ENCODE assay signal across 2 cellular contexts in the genomic region with DNA sequence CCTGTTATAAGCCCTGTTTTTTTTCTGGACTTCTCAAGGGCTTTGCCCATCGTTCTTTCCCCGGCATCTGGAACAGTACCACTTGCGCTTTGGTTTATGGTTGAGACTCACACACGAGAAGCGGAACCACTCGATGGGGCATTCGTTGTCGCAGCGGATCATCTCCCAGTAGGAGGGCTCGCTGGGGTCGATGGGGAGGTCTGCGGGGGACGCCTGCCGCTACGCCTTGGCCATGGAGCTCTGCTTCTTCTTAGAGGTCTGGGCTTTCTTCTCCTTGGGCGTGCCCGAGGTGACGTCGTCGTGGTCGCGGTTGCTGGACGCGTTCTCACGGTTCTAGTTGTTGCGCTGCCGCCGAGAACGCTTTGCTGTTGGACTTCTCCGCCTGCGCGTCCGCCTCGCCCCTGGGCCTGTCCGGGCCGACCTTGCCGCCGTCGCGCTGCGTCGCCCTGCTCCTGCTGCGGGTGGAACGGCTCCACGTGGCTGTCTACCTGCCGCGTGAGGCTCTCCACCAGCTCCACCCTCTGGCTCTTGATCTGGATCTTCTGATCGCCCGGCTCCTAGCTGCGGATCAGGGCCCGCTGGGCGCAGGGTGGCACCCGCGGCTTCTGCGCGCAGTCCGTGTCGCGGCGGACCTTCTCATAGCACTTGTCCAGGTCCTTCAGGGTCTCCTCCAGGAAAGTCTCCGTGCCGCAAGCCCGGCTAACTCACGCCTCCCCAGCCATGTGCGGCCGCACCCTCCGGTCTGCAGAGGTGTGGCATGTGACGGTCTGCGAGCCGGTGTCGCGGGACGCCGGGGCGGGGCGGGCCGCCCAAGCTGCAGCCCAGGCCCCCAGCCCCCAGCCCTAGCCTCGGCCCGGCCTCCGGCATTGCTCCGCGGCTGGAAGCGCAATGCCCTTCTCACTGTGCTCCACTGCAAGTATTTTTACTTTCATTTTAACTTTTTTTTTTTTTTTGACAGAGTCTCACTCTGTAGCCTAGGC.
TF ChIP-seq lines count a peak whose summit lies in the region.

No MANE protein-coding gene starts in this region.

TF ChIP-seq in SK-N-SH, 30 proteins besides CTCF, POLR2A, EP300 and RAD21 (continued from another document):
- TF ChIP-seq POLR2AphosphoS5 (IDR thresholded peaks at IDR 0.05; ENCODE audit: low read depth, low read length) (no peak), NRF1 (IDR thresholded peaks at IDR 0.05; ENCODE audit: low read depth, low read length) (no peak), FOSL2 (IDR thresholded peaks at IDR 0.05; ENCODE audit: borderline replicate concordance, low read depth) (no peak), RCOR1 (IDR thresholded peaks at IDR 0.05; ENCODE audit: low read length) (no peak)
- TF ChIP-seq, protein P1, sequence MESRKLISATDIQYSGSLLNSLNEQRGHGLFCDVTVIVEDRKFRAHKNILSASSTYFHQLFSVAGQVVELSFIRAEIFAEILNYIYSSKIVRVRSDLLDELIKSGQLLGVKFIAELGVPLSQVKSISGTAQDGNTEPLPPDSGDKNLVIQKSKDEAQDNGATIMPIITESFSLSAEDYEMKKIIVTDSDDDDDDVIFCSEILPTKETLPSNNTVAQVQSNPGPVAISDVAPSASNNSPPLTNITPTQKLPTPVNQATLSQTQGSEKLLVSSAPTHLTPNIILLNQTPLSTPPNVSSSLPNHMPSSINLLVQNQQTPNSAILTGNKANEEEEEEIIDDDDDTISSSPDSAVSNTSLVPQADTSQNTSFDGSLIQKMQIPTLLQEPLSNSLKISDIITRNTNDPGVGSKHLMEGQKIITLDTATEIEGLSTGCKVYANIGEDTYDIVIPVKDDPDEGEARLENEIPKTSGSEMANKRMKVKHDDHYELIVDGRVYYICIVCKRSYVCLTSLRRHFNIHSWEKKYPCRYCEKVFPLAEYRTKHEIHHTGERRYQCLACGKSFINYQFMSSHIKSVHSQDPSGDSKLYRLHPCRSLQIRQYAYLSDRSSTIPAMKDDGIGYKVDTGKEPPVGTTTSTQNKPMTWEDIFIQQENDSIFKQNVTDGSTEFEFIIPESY (IDR thresholded peaks at IDR 0.05; ENCODE audit: borderline replicate concordance, low read depth), result no peak
- TF ChIP-seq, protein P2, sequence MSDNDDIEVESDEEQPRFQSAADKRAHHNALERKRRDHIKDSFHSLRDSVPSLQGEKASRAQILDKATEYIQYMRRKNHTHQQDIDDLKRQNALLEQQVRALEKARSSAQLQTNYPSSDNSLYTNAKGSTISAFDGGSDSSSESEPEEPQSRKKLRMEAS (IDR thresholded peaks at IDR 0.05; ENCODE audit: low read depth), result no peak

TF ChIP-seq in SK-N-SH treated with all-trans-retinoic acid at 6 μM for 48 hours, 23 proteins besides CTCF, POLR2A, EP300 and RAD21 (continued from another document):
- TF ChIP-seq, protein P3, sequence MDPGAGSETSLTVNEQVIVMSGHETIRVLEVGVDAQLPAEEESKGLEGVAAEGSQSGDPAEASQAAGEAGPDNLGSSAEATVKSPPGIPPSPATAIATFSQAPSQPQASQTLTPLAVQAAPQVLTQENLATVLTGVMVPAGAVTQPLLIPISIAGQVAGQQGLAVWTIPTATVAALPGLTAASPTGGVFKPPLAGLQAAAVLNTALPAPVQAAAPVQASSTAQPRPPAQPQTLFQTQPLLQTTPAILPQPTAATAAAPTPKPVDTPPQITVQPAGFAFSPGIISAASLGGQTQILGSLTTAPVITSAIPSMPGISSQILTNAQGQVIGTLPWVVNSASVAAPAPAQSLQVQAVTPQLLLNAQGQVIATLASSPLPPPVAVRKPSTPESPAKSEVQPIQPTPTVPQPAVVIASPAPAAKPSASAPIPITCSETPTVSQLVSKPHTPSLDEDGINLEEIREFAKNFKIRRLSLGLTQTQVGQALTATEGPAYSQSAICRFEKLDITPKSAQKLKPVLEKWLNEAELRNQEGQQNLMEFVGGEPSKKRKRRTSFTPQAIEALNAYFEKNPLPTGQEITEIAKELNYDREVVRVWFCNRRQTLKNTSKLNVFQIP (CRISPR knock-in tag; IDR thresholded peaks at IDR 0.05; ENCODE audit: borderline replicate concordance, low read depth), result no peak
- no peak for TF ChIP-seq OSR1 (CRISPR knock-in tag; IDR thresholded peaks at IDR 0.05)
- no peak for TF ChIP-seq GLIS3 (CRISPR knock-in tag; IDR thresholded peaks at IDR 0.05)
- no peak for TF ChIP-seq TOX (CRISPR knock-in tag; IDR thresholded peaks at IDR 0.05; ENCODE audit: borderline replicate concordance)
- TF ChIP-seq ESRRG (CRISPR knock-in tag; IDR thresholded peaks at IDR 0.05), result no peak
- no peak for TF ChIP-seq PPARA (CRISPR knock-in tag; IDR thresholded peaks at IDR 0.05; ENCODE audit: borderline replicate concordance)
- TF ChIP-seq ZNF565 (CRISPR knock-in tag; conservative IDR thresholded peaks at IDR 0.05; ENCODE audit: low read depth), result no peak
- no peak for TF ChIP-seq ISL1 (CRISPR knock-in tag; IDR thresholded peaks at IDR 0.05)
- no peak for TF ChIP-seq SNAI2 (CRISPR knock-in tag; IDR thresholded peaks at IDR 0.05)
- TF ChIP-seq TCF4 (CRISPR knock-in tag; IDR thresholded peaks at IDR 0.05; ENCODE audit: borderline replicate concordance), result no peak
- TF ChIP-seq CREB5 (CRISPR knock-in tag; IDR thresholded peaks at IDR 0.05; ENCODE audit: low read depth), result no peak
TF ChIP-seq in SK-N-SH treated with all-trans-retinoic acid at 6 μM for 48 hours: peak in this region for 0.
